In the genomic region with DNA sequence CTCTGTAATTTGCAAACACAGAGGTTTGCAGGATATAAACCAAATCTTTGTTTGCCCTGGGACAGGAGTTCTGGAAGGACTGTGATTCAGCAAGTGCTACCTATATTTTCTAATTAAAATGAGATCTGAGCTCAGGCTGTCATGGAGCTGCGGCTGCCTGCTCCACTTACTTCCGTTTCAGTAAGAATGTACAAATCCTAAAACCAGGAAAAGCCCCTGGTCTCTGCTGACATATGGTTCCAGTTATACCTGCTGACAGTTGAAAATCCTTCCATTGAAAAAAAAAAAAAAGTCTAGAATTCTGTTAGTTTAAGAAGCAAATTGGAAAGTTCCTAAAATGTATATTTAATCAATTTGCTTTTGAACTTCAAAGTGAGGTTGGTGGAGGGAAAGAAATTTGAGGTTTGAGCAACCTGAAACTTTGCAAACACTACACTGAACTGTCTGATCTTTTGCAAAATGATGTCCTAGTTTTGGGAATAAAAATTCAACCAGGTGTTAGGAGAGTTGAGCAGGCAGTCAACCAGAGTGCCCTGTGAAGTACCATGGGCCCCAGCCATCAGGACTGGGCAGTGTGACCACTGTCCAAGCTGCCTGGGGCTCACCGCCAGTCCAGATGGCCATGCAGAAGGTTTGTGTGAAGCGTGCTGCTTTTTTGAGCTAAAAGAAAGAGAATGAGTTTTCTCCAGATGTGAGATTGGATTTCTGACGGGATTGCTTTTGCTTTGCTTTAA, we compare ENCODE assay signal across 11 cellular contexts. TPM values are rescaled to one million over a fixed set of nuclear protein-coding genes. Genes with fewer than 3 reads are reported as not detected.
DNase-seq lines count a peak whose midpoint lies in the region; ATAC-seq, FAIRE-seq and TF ChIP-seq lines count a peak whose summit lies in the region.
"Had no signal": no experiment of that assay in that cellular context is flagged by ENCODE, and none has a peak within 500 bp of the region (broad histone marks: within the 10 kb centered on the region; RNA-seq: fewer than 3 reads in every experiment).

No MANE protein-coding gene starts in this region.

- ATAC-seq in HepG2 (peak; percentile 40), GM18505 (IDR thresholded peaks at IDR 0.05; ENCODE audit: unreplicated experiment) (no peak)

- H3K9ac ChIP-seq in HUES48 (ENCODE audit: low read depth, low read length) (no peak overlapping the region), HepG2 (ENCODE audit: insufficient read depth, low read depth, low read length) (peak overlapping the region; percentile 45), smooth muscle cell (ENCODE audit: low read depth) (peak overlapping the region; percentile 82)

- H3F3A ChIP-seq in smooth muscle cell (ENCODE audit: low read depth), result peaks cover 15% of the 10 kb centered on the region

- no peaks in the 10 kb centered on the region for H3K9me3 ChIP-seq in HUES48 (ENCODE audit: control insufficient read depth, insufficient read depth, low read length)
- no peaks in the 10 kb centered on the region for H3K9me3 ChIP-seq in HepG2 (ENCODE audit: low read length)
- no peaks in the 10 kb centered on the region for H3K9me3 ChIP-seq in smooth muscle cell (replicated peaks; ENCODE audit: low read depth)

- no TSS peak for BruUV-seq in HepG2 (replicated peaks; lab: Mats Ljungman, UMichigan)

- DNase-seq in brain microvascular endothelial cell, result no peak
- DNase-seq in HepG2 (ENCODE audit: low spot score), result peak; percentile 64
- DNase-seq in smooth muscle cell (lab: John Stamatoyannopoulos, UW; ENCODE audit: unreplicated experiment), result no peak
- DNase-seq in effector CD4-positive, alpha-beta T cell, result no peak
- no peak for DNase-seq in LoVo (ENCODE audit: low spot score)
- no peak for DNase-seq in cerebellum (ENCODE audit: low spot score)
- DNase-seq: activated CD4-positive, alpha-beta T cell treated with anti-CD3 and anti-CD28 coated beads for 4 hours; Calu3 had no signal

- TF ChIP-seq CTCF in brain microvascular endothelial cell (IDR thresholded peaks at IDR 0.05; ENCODE audit: low read depth, low read length, missing control alignments) (no peak), HepG2 (CRISPR knock-in tag; IDR thresholded peaks at IDR 0.05) (no peak), smooth muscle cell (IDR thresholded peaks at IDR 0.05; ENCODE audit: borderline replicate concordance, insufficient read depth, poor library complexity, severe bottlenecking) (no peak)

- H3K36me3 ChIP-seq in HUES48 (ENCODE audit: control insufficient read depth, insufficient read depth, low read length) (no peaks in the 10 kb centered on the region), brain microvascular endothelial cell (replicated peaks) (peaks cover 6% of the 10 kb centered on the region), HepG2 (replicated peaks in 1 of 2; ENCODE audit: control insufficient read depth in 1 of 2, insufficient read depth in 2 of 2, low read length in 2 of 2) (peaks cover 32 to 57% of the 10 kb centered on the region in 2 experiments), smooth muscle cell (ENCODE audit: low read depth) (no peaks in the 10 kb centered on the region)

- POLR2A ChIA-PET in HepG2 (lab: Yijun Ruan, JAX), result interaction anchor here (0.8 to 3.7 kb wide), 10 partner anchors 8 to 52 kb away, joined by 3 to 28 read pairs (median 4); a partner anchor contains a TSS

- WGBS in HepG2 (ENCODE audit: low lambda C conversion rate), result 57% methylated on average over 4 of the region's 5 CpGs
- WGBS in smooth muscle cell (ENCODE audit: low lambda C conversion rate), result 45% methylated on average over 5 of the region's 5 CpGs

- no peak for TF ChIP-seq POLR2A in HepG2 (IDR thresholded peaks at IDR 0.05; ENCODE audit: insufficient read depth in 1 of 2, low read depth in 2 of 2, low read length in 2 of 2)
- no peak for TF ChIP-seq POLR2A in GM18505 (IDR thresholded peaks at IDR 0.05; ENCODE audit: borderline replicate concordance, extremely low read depth, insufficient read depth, insufficient read length)

- H3K4me3 ChIP-seq in HUES48 (ENCODE audit: low read depth, low read length) (no peak overlapping the region), brain microvascular endothelial cell (ENCODE audit: low read depth, low read length) (no peak overlapping the region), HepG2 (replicated peaks in 1 of 3; ENCODE audit: insufficient read depth in 1 of 3, low read depth in 2 of 3, low read length in 3 of 3) (no peak overlapping the region; a peak in 1 of 6 replicates), smooth muscle cell (no peak overlapping the region)

- H2AFZ ChIP-seq in HepG2 (ENCODE audit: low read length), result no peak overlapping the region
- no peak overlapping the region for H2AFZ ChIP-seq in smooth muscle cell (ENCODE audit: low read depth)

- TF ChIP-seq EP300 in HepG2 (IDR thresholded peaks at IDR 0.05; ENCODE audit: low read depth in 2 of 2, low read length in 2 of 2) (no peak), HepG2 (CRISPR knock-in tag; IDR thresholded peaks at IDR 0.05; ENCODE audit: borderline replicate concordance) (no peak)

- H3K79me2 ChIP-seq in HepG2 (ENCODE audit: insufficient read depth, low read length) (peaks cover 80% of the 10 kb centered on the region), smooth muscle cell (ENCODE audit: low read depth) (peaks cover 51% of the 10 kb centered on the region)

- H3K4me2 ChIP-seq in HepG2 (ENCODE audit: low read depth, low read length) (peak overlapping the region; percentile 64), smooth muscle cell (peak overlapping the region; percentile 71)

- H3K4me1 ChIP-seq in HUES48 (ENCODE audit: control insufficient read depth, insufficient read depth, low read length), result peaks cover 66% of the 10 kb centered on the region
- peaks cover 76% of the 10 kb centered on the region for H3K4me1 ChIP-seq in HepG2 (ENCODE audit: insufficient read depth, low read length)
- peaks cover 59% of the 10 kb centered on the region for H3K4me1 ChIP-seq in smooth muscle cell (ENCODE audit: low read depth)

- TF ChIP-seq RAD21 in HepG2 (CRISPR knock-in tag; IDR thresholded peaks at IDR 0.05), result no peak

- in situ Hi-C loops in brain microvascular endothelial cell (cut with HindIII; ENCODE audit: low pct_ligation_motif_present, low sequenced_read_pairs) (no loop called here), HepG2 (cut with HindIII; ENCODE audit: extremely low pct_ligation_motif_present, low pct_unique_long_range_greater_than_20kb) (no loop called here)

- intact Hi-C loops in HepG2 (cut with micrococcal nuclease; ENCODE audit: unreplicated experiment), result no loop called here

- CTCF ChIA-PET in HepG2 (lab: Yijun Ruan, JAX; ENCODE audit: low intra/inter-chr PET ratio, low total read pairs), result no interaction called here

- H4K20me1 ChIP-seq in HepG2 (ENCODE audit: insufficient read depth, low read length) (peaks cover 16% of the 10 kb centered on the region; the same call in 1 of the 2 replicates), smooth muscle cell (ENCODE audit: low read depth) (peaks cover 19% of the 10 kb centered on the region)

- H3K27ac ChIP-seq in HUES48 (ENCODE audit: low read depth, low read length) (peak overlapping the region; percentile 95), brain microvascular endothelial cell (peak overlapping the region; percentile 92), HepG2 (ENCODE audit: extremely low read length, insufficient read depth, low read length) (peak overlapping the region; percentile 68), smooth muscle cell (ENCODE audit: low read depth) (peak overlapping the region; percentile 90)

- peak; percentile 61 for FAIRE-seq in HepG2 (lab: Jason Lieb, UNC)

- H3K27me3 ChIP-seq in HUES48 (ENCODE audit: control insufficient read depth, insufficient read depth, low read length) (no peaks in the 10 kb centered on the region), brain microvascular endothelial cell (replicated peaks) (no peaks in the 10 kb centered on the region), HepG2 (ENCODE audit: control insufficient read depth in 1 of 2, insufficient read depth in 2 of 2, low read length in 2 of 2) (no peaks in the 10 kb centered on the region), smooth muscle cell (ENCODE audit: low read depth) (no peaks in the 10 kb centered on the region)

TF ChIP-seq in HepG2, 621 proteins besides CTCF, POLR2A, EP300 and RAD21 (continues in another document):
- TF ChIP-seq MXD4 (CRISPR knock-in tag; IDR thresholded peaks at IDR 0.05) (no peak), PHB2 (IDR thresholded peaks at IDR 0.05; ENCODE audit: partially characterized antibody) (no peak), SRF (IDR thresholded peaks at IDR 0.05; ENCODE audit: low read depth, low read length) (no peak), SIX4 (CRISPR knock-in tag; IDR thresholded peaks at IDR 0.05) (peak; percentile 61), BCL6 (CRISPR knock-in tag; IDR thresholded peaks at IDR 0.05) (peak; percentile 66), PRMT3 (CRISPR knock-in tag; IDR thresholded peaks at IDR 0.05; ENCODE audit: borderline replicate concordance, low read depth) (no peak), CBX1 (IDR thresholded peaks at IDR 0.05; ENCODE audit: low read depth) (no peak), ZNF746 (CRISPR knock-in tag; IDR thresholded peaks at IDR 0.05) (no peak)

RNA-seq across cellular contexts. Expression of a gene that starts 50.6 kb away (rescaled TPM):
- total RNA-seq in HepG2 (2016; rRNA removed; fragmentation: Illumina TruSeq; extraction: Trizol) (14.7 and 19.4 TPM in 2 replicates), smooth muscle cell (14.3 and 16.4 TPM in 2 replicates), cerebellum (12.2 TPM)
- 7.3 and 8.2 TPM in 2 replicates for total RNA-seq in HepG2 (2016; cell fraction: cytosol; rRNA removed; fragmentation: Illumina TruSeq; extraction: Trizol; ENCODE audit: low read depth)
- 12.9 and 18.0 TPM in 2 replicates for total RNA-seq in HepG2 (2016; cell fraction: insoluble cytoplasmic fraction; rRNA removed; fragmentation: Illumina TruSeq; extraction: Trizol)
- 16.0 and 20.4 TPM in 2 replicates for total RNA-seq in HepG2 (2016; cell fraction: membrane; rRNA removed; fragmentation: Illumina TruSeq; extraction: Trizol)
- 12.0 and 14.5 TPM in 2 replicates for total RNA-seq in HepG2 (2016; cell fraction: nucleus; rRNA removed; fragmentation: Illumina TruSeq; extraction: Trizol)
- polyA plus RNA-seq in HepG2 (2011; rRNA removed) (20.7 and 25.3 TPM in 2 replicates), smooth muscle cell (32.4 and 35.0 TPM in 2 replicates)
- polyA plus RNA-seq in HepG2 (2011; cell fraction: cytosol; rRNA removed), result 19.8 and 24.1 TPM in 2 replicates
- 26.3 and 29.8 TPM in 2 replicates for polyA plus RNA-seq in HepG2 (2011; cell fraction: nucleus; rRNA removed)
- polyA plus RNA-seq in HepG2 (2012), result 16.2 and 22.8 TPM in 2 replicates
- polyA plus RNA-seq in HepG2 (2016; cell fraction: cytosol; fragmentation: Illumina TruSeq; extraction: Trizol; ENCODE audit: low read depth), result 9.0 and 11.2 TPM in 2 replicates
- polyA plus RNA-seq in HepG2 (2016; cell fraction: insoluble cytoplasmic fraction; fragmentation: Illumina TruSeq; extraction: Trizol; ENCODE audit: low read depth), result 21.3 and 23.2 TPM in 2 replicates
- polyA plus RNA-seq in HepG2 (2016; cell fraction: membrane; fragmentation: Illumina TruSeq; extraction: Trizol; ENCODE audit: low read depth), result 18.0 and 21.9 TPM in 2 replicates
- 17.6 and 17.8 TPM in 2 replicates for polyA plus RNA-seq in HepG2 (2016; cell fraction: nucleus; fragmentation: Illumina TruSeq; extraction: Trizol; ENCODE audit: insufficient read depth, low read depth)
- polyA minus RNA-seq in HepG2 (2011; rRNA and poly(A)+ RNA removed; ENCODE audit: low replicate concordance), result 8.6 and 37.7 TPM in 2 replicates
- polyA minus RNA-seq in HepG2 (2011; cell fraction: cytosol; rRNA and poly(A)+ RNA removed), result 28.1 and 28.8 TPM in 2 replicates
- 42.1 and 49.2 TPM in 2 replicates for polyA minus RNA-seq in HepG2 (2011; cell fraction: nucleus; rRNA and poly(A)+ RNA removed)
- polyA plus RNA-seq: IgD-negative memory B cell had no signal
